8 cellular contexts compared by ENCODE assay signal in genomic region chr6:37021356-37022129, GRCh38. TPM values are rescaled to one million over a fixed set of nuclear protein-coding genes. Genes with fewer than 3 reads are reported as not detected.
DNase-seq lines count a peak whose midpoint lies in the region; ATAC-seq and TF ChIP-seq lines count a peak whose summit lies in the region.

No MANE protein-coding gene starts in this region.

- ATAC-seq in GM21526 (IDR thresholded peaks at IDR 0.05; ENCODE audit: low FRiP score, unreplicated experiment): no peak

- intact Hi-C loops in dorsolateral prefrontal cortex (cut with DNase I): loop anchor here in 1 of 2 donors (2.0 kb wide), 1 partner anchor 189 kb away; no protein-coding TSS in a partner anchor

- H3K27ac ChIP-seq in dorsolateral prefrontal cortex: no peak overlapping the region

- TF ChIP-seq CTCF in dorsolateral prefrontal cortex (IDR thresholded peaks at IDR 0.05 in 54 of 56, conservative IDR thresholded peaks at IDR 0.05 in 2 of 56; ENCODE audit: low read depth in 1 of 56, partially characterized antibody in 56 of 56): peak in 9 of 56 donors; percentile 12 to 22 (median 17)

- DNase-seq in ELR (ENCODE audit: low read depth): peak; percentile 61
- peak; percentile 11 for DNase-seq in NCI-H524 treated with DMSO at 0.1 percent for 48 hours (lab: John Stamatoyannopoulos, UW)
- peak; percentile 59 for DNase-seq in activated T-cell treated with anti-CD3 and anti-CD28 coated beads for 1 hour (ENCODE audit: low read depth)
- DNase-seq in glomerular visceral epithelial cell (ENCODE audit: extremely low spot score): peak; percentile 33
- DNase-seq in stimulated activated CD8-positive, alpha-beta memory T cell treated with anti-CD3 and anti-CD28 coated beads, Interleukin-4, amount 100 ng/mL, for 24 hours (ENCODE audit: low read depth): peak; percentile 47
- DNase-seq in dorsolateral prefrontal cortex: no peak
- no peak for DNase-seq in DMS79 treated with DMSO at 0.1 percent for 48 hours (lab: John Stamatoyannopoulos, UW)

- H3K4me3 ChIP-seq in dorsolateral prefrontal cortex: no peak overlapping the region

- no peaks in the 10 kb centered on the region for H3K27me3 ChIP-seq in dorsolateral prefrontal cortex

RNA-seq across cellular contexts. Expression of gene FGD2, which starts 16.1 kb away (rescaled TPM):
- 10 to 100 TPM in 98 of 120 experiments, 1 to 10 TPM in 22; 5.1 to 40.1 (median 14.1) TPM for total RNA-seq in dorsolateral prefrontal cortex

RNA-seq across cellular contexts. Expression of gene MTCH1, which starts 35.5 kb away (rescaled TPM):
- total RNA-seq in dorsolateral prefrontal cortex: 100 to 1,000 TPM; 246 to 500 (median 376) TPM

Comparison
In these comparisons a context has a peak if more than half of its experiments do, and no peak if none do; other contexts are left out.
1. DNase-seq: peak in ELR (single experiment), NCI-H524 treated with DMSO at 0.1 percent for 48 hours (single experiment), activated T-cell treated with anti-CD3 and anti-CD28 coated beads for 1 hour (single experiment), glomerular visceral epithelial cell (single experiment) and stimulated activated CD8-positive, alpha-beta memory T cell treated with anti-CD3 and anti-CD28 coated beads, Interleukin-4, amount 100 ng/mL, for 24 hours (single experiment); none in dorsolateral prefrontal cortex (0 of 10) and DMS79 treated with DMSO at 0.1 percent for 48 hours (single experiment).